In genomic region chr19:13790354-13790753, GRCh38 we compare ENCODE assay signal across 1 cellular context.
TF ChIP-seq lines count a peak whose summit lies in the region.

No MANE protein-coding gene starts in this region.

TF ChIP-seq in HepG2, 621 proteins besides CTCF, POLR2A, EP300 and RAD21:
- no peak for TF ChIP-seq BHLHE40 (IDR thresholded peaks at IDR 0.05; ENCODE audit: low read length)
- TF ChIP-seq ZNF460 (CRISPR knock-in tag; IDR thresholded peaks at IDR 0.05; ENCODE audit: borderline replicate concordance) = 0 out of 2 replicates have a peak, but pooled peaks have one; percentile 30
